ENCODE assay signal across 18 cellular contexts in genomic region chr16:50802000-50802399, GRCh38.
DNase-seq lines count a peak whose midpoint lies in the region; ATAC-seq and TF ChIP-seq lines count a peak whose summit lies in the region.
"Had no signal": no experiment of that assay in that cellular context is flagged by ENCODE, and none has a peak within 500 bp of the region (broad histone marks: within the 10 kb centered on the region; RNA-seq: fewer than 3 reads in every experiment).

No MANE protein-coding gene starts in this region.

- H3K79me2 ChIP-seq in hepatocyte = no peaks in the 10 kb centered on the region

- intact Hi-C loops in activated CD8-positive, alpha-beta T cell treated with anti-CD3 and anti-CD28 coated beads for 36 hours (cut with micrococcal nuclease) = no loop called here

- CTCF ChIA-PET in activated CD8-positive, alpha-beta T cell treated with anti-CD3 and anti-CD28 coated beads for 36 hours (lab: Charles Lee) = interaction anchor here (7.0 kb wide), 1 partner anchor 133 kb away, joined by 275 read pairs; no protein-coding TSS in a partner anchor
- CTCF ChIA-PET in activated CD8-positive, alpha-beta T cell treated with anti-CD3 and anti-CD28 coated beads, Interleukin-2, amount 10 ng/mL, durations not matched to agents 7 days and 5 days (lab: Charles Lee) = interaction anchor here (10.2 kb wide), 1 partner anchor 135 kb away, joined by 221 read pairs; no protein-coding TSS in a partner anchor
- CTCF ChIA-PET in T-cell (lab: Charles Lee) = no interaction called here

- TF ChIP-seq POLR2A in suprapubic skin (IDR thresholded peaks at IDR 0.05) = no peak

- H3K4me3 Mint-ChIP-seq in activated CD8-positive, alpha-beta T cell treated with anti-CD3 and anti-CD28 coated beads for 36 hours = no peak overlapping the region
- H3K4me3 Mint-ChIP-seq in activated CD8-positive, alpha-beta T cell treated with anti-CD3 and anti-CD28 coated beads, Interleukin-2, amount 10 ng/mL, durations not matched to agents 7 days and 5 days = no peak overlapping the region
- no peak overlapping the region for H3K4me3 Mint-ChIP-seq in T-cell
- H3K4me3 Mint-ChIP-seq: activated naive CD4-positive, alpha-beta T cell treated with anti-CD3 and anti-CD28 coated beads, Interleukin-2, amount 10 ng/mL, durations not matched to agents 7 days and 5 days; stimulated activated naive CD8-positive, alpha-beta T cell treated with anti-CD3 and anti-CD28 coated beads, Interleukin-15, Interleukin-2, amounts not matched to agents 100 ng/mL and 50 ng/mL, for 24 hours had no signal

- H3K27ac ChIP-seq in hepatocyte (no peak overlapping the region), suprapubic skin (no peak overlapping the region)
- H3K27ac ChIP-seq: A549, lower lobe of right lung, WERI-Rb-1 had no signal

- no peaks in the 10 kb centered on the region for H3K27me3 Mint-ChIP-seq in activated CD8-positive, alpha-beta T cell treated with anti-CD3 and anti-CD28 coated beads for 36 hours
- H3K27me3 Mint-ChIP-seq in activated CD8-positive, alpha-beta T cell treated with anti-CD3 and anti-CD28 coated beads, Interleukin-2, amount 10 ng/mL, durations not matched to agents 7 days and 5 days (ENCODE audit: low read depth) = no peaks in the 10 kb centered on the region
- no peaks in the 10 kb centered on the region for H3K27me3 Mint-ChIP-seq in T-cell
- H3K27me3 Mint-ChIP-seq: activated naive CD4-positive, alpha-beta T cell treated with anti-CD3 and anti-CD28 coated beads, Interleukin-2, amount 10 ng/mL, durations not matched to agents 7 days and 5 days; stimulated activated naive CD8-positive, alpha-beta T cell treated with anti-CD3 and anti-CD28 coated beads, Interleukin-15, Interleukin-2, amounts not matched to agents 100 ng/mL and 50 ng/mL, for 24 hours had no signal

- H3K4me1 ChIP-seq in hepatocyte (ENCODE audit: insufficient read depth) (peaks cover 4% of the 10 kb centered on the region), suprapubic skin (peaks cover 4% of the 10 kb centered on the region)
- H3K4me1 ChIP-seq: A549 had no signal

- H3K27ac Mint-ChIP-seq in activated CD8-positive, alpha-beta T cell treated with anti-CD3 and anti-CD28 coated beads for 36 hours = peak overlapping the region; percentile 46
- no peak overlapping the region for H3K27ac Mint-ChIP-seq in activated CD8-positive, alpha-beta T cell treated with anti-CD3 and anti-CD28 coated beads, Interleukin-2, amount 10 ng/mL, durations not matched to agents 7 days and 5 days
- peak overlapping the region; percentile 50 to 53 for H3K27ac Mint-ChIP-seq in T-cell
- H3K27ac Mint-ChIP-seq: activated naive CD4-positive, alpha-beta T cell treated with anti-CD3 and anti-CD28 coated beads, Interleukin-2, amount 10 ng/mL, durations not matched to agents 7 days and 5 days; stimulated activated naive CD8-positive, alpha-beta T cell treated with anti-CD3 and anti-CD28 coated beads, Interleukin-15, Interleukin-2, amounts not matched to agents 100 ng/mL and 50 ng/mL, for 24 hours had no signal

- no peak overlapping the region for H3K4me2 ChIP-seq in hepatocyte
- H3K4me2 ChIP-seq: A549 had no signal

- ATAC-seq in activated CD8-positive, alpha-beta T cell treated with anti-CD3 and anti-CD28 coated beads for 36 hours = no peak
- no peak for ATAC-seq in activated CD8-positive, alpha-beta T cell treated with anti-CD3 and anti-CD28 coated beads, Interleukin-2, amount 10 ng/mL, durations not matched to agents 7 days and 5 days
- ATAC-seq in T-cell (replicated peaks in 1 of 4) = no peak
- ATAC-seq: A549 had no signal

- no peaks in the 10 kb centered on the region for H3K9me3 ChIP-seq in hepatocyte (ENCODE audit: low read depth)
- H3K9me3 ChIP-seq in suprapubic skin = no peaks in the 10 kb centered on the region
- H3K9me3 ChIP-seq: A549, lower lobe of right lung had no signal

- no peak for TF ChIP-seq EP300 in suprapubic skin (IDR thresholded peaks at IDR 0.05)

- no peaks in the 10 kb centered on the region for H3K27me3 ChIP-seq in hepatocyte
- H3K27me3 ChIP-seq in suprapubic skin = no peaks in the 10 kb centered on the region

- H3K9me2 ChIP-seq in hepatocyte (replicated peaks; ENCODE audit: insufficient read depth) = no peaks in the 10 kb centered on the region

- H4K20me1 ChIP-seq in hepatocyte (ENCODE audit: insufficient read depth, poor library complexity, severe bottlenecking) = no peaks in the 10 kb centered on the region

- H3K36me3 Mint-ChIP-seq in activated CD8-positive, alpha-beta T cell treated with anti-CD3 and anti-CD28 coated beads for 36 hours (ENCODE audit: low read depth) = peaks cover 14% of the 10 kb centered on the region
- H3K36me3 Mint-ChIP-seq in activated CD8-positive, alpha-beta T cell treated with anti-CD3 and anti-CD28 coated beads, Interleukin-2, amount 10 ng/mL, durations not matched to agents 7 days and 5 days (ENCODE audit: low read depth) = peaks cover 25% of the 10 kb centered on the region
- H3K36me3 Mint-ChIP-seq in T-cell = peaks cover 15% of the 10 kb centered on the region

- 100% methylated on average over 6 of the region's 6 CpGs for WGBS in hepatocyte (ENCODE audit: low lambda C conversion rate, missing lambda C conversion rate)
- 91% methylated on average over 6 of the region's 6 CpGs for WGBS in suprapubic skin

- POLR2A ChIA-PET in activated CD8-positive, alpha-beta T cell treated with anti-CD3 and anti-CD28 coated beads for 36 hours (lab: Charles Lee) = interaction anchor here (1.0 to 1.6 kb wide), 2 partner anchors 34 to 121 kb away, joined by 4 to 5 read pairs; partner anchors contain the start of gene SNX20
- POLR2A ChIA-PET in activated CD8-positive, alpha-beta T cell treated with anti-CD3 and anti-CD28 coated beads, Interleukin-2, amount 10 ng/mL, durations not matched to agents 7 days and 5 days (lab: Charles Lee) = interaction anchor here (1.8 kb wide), 1 partner anchor 14 kb away, joined by 4 read pairs; no protein-coding TSS in a partner anchor
- POLR2A ChIA-PET in T-cell (lab: Charles Lee) = no interaction called here

- no peaks in the 10 kb centered on the region for H3K36me3 ChIP-seq in hepatocyte (replicated peaks; ENCODE audit: insufficient read depth, low read depth)
- H3K36me3 ChIP-seq in suprapubic skin = peaks cover 25% of the 10 kb centered on the region
- H3K36me3 ChIP-seq: WERI-Rb-1 had no signal

- no peak for TF ChIP-seq CTCF in activated CD8-positive, alpha-beta T cell treated with anti-CD3 and anti-CD28 coated beads for 36 hours (IDR thresholded peaks at IDR 0.05)
- TF ChIP-seq CTCF in fibroblast of mammary gland (conservative IDR thresholded peaks at IDR 0.05; ENCODE audit: control insufficient read depth, insufficient read depth, low read depth, low read length) = no peak
- no peak for TF ChIP-seq CTCF in hepatocyte (IDR thresholded peaks at IDR 0.05; ENCODE audit: poor library complexity)
- TF ChIP-seq CTCF in suprapubic skin (IDR thresholded peaks at IDR 0.05) = no peak

- H3K4me1 Mint-ChIP-seq in activated CD8-positive, alpha-beta T cell treated with anti-CD3 and anti-CD28 coated beads for 36 hours (ENCODE audit: low read depth) = peaks cover 14% of the 10 kb centered on the region
- H3K4me1 Mint-ChIP-seq in activated CD8-positive, alpha-beta T cell treated with anti-CD3 and anti-CD28 coated beads, Interleukin-2, amount 10 ng/mL, durations not matched to agents 7 days and 5 days (ENCODE audit: low read depth) = peaks cover 12% of the 10 kb centered on the region
- peaks cover 12 to 32% (median 19%) of the 10 kb centered on the region in 3 donors for H3K4me1 Mint-ChIP-seq in T-cell

- no peak overlapping the region for H3K4me3 ChIP-seq in fibroblast of mammary gland (ENCODE audit: control insufficient read depth, low read depth, low read length)
- H3K4me3 ChIP-seq in skeletal muscle cell (ENCODE audit: low read depth, low read length) = no peak overlapping the region
- no peak overlapping the region for H3K4me3 ChIP-seq in hepatocyte
- no peak overlapping the region for H3K4me3 ChIP-seq in suprapubic skin
- H3K4me3 ChIP-seq: A549, lower lobe of right lung had no signal

- no peak overlapping the region for H2AFZ ChIP-seq in hepatocyte

- no peaks in the 10 kb centered on the region for H3K9me3 Mint-ChIP-seq in activated CD8-positive, alpha-beta T cell treated with anti-CD3 and anti-CD28 coated beads for 36 hours
- H3K9me3 Mint-ChIP-seq in activated CD8-positive, alpha-beta T cell treated with anti-CD3 and anti-CD28 coated beads, Interleukin-2, amount 10 ng/mL, durations not matched to agents 7 days and 5 days (ENCODE audit: insufficient read depth) = no peaks in the 10 kb centered on the region
- no peaks in the 10 kb centered on the region for H3K9me3 Mint-ChIP-seq in T-cell
- H3K9me3 Mint-ChIP-seq: activated naive CD4-positive, alpha-beta T cell treated with anti-CD3 and anti-CD28 coated beads, Interleukin-2, amount 10 ng/mL, durations not matched to agents 7 days and 5 days; stimulated activated naive CD8-positive, alpha-beta T cell treated with anti-CD3 and anti-CD28 coated beads, Interleukin-15, Interleukin-2, amounts not matched to agents 100 ng/mL and 50 ng/mL, for 24 hours had no signal

- DNase-seq in activated CD8-positive, alpha-beta T cell treated with anti-CD3 and anti-CD28 coated beads for 36 hours = no peak
- no peak for DNase-seq in activated CD8-positive, alpha-beta T cell treated with anti-CD3 and anti-CD28 coated beads, Interleukin-2, amount 10 ng/mL, durations not matched to agents 7 days and 5 days
- DNase-seq in T-cell (no peak), fibroblast of mammary gland (ENCODE audit: low read depth) (peak; percentile 49), skeletal muscle cell (ENCODE audit: low read depth) (peak; percentile 25), hepatocyte (ENCODE audit: low spot score) (no peak), occipital lobe (lab: John Stamatoyannopoulos, UW) (no peak), suprapubic skin (ENCODE audit: low spot score in 2 of 2) (no peak)
- DNase-seq: activated naive CD4-positive, alpha-beta T cell treated with anti-CD3 and anti-CD28 coated beads, Interleukin-2, amount 10 ng/mL, durations not matched to agents 7 days and 5 days; central memory CD4-positive, alpha-beta T cell; effector CD8-positive, alpha-beta T cell; lower lobe of right lung; NCI-H1417; stimulated activated CD4-positive, alpha-beta T cell treated with anti-CD3 and anti-CD28 coated beads, Interleukin-15, amount 100 ng/mL, for 24 hours; SW 1271; WERI-Rb-1 had no signal

Comparison
In these comparisons a context has a peak if more than half of its experiments do, and no peak if none do; other contexts are left out.
1. DNase-seq: peak in fibroblast of mammary gland (single experiment) and skeletal muscle cell (single experiment); none in activated CD8-positive, alpha-beta T cell treated with anti-CD3 and anti-CD28 coated beads for 36 hours (single experiment), activated CD8-positive, alpha-beta T cell treated with anti-CD3 and anti-CD28 coated beads, Interleukin-2, amount 10 ng/mL, durations not matched to agents 7 days and 5 days (single experiment), T-cell (0 of 34), hepatocyte (single experiment), occipital lobe (single experiment) and suprapubic skin (0 of 2).
2. CTCF ChIA-PET loops: an anchor here in activated CD8-positive, alpha-beta T cell treated with anti-CD3 and anti-CD28 coated beads for 36 hours (7.0 kb wide) and activated CD8-positive, alpha-beta T cell treated with anti-CD3 and anti-CD28 coated beads, Interleukin-2, amount 10 ng/mL, durations not matched to agents 7 days and 5 days (10.2 kb wide); none called in T-cell.
3. POLR2A ChIA-PET loops: an anchor here in activated CD8-positive, alpha-beta T cell treated with anti-CD3 and anti-CD28 coated beads for 36 hours (1.0 to 1.6 kb wide) and activated CD8-positive, alpha-beta T cell treated with anti-CD3 and anti-CD28 coated beads, Interleukin-2, amount 10 ng/mL, durations not matched to agents 7 days and 5 days (1.8 kb wide); none called in T-cell.